In the genomic region with DNA sequence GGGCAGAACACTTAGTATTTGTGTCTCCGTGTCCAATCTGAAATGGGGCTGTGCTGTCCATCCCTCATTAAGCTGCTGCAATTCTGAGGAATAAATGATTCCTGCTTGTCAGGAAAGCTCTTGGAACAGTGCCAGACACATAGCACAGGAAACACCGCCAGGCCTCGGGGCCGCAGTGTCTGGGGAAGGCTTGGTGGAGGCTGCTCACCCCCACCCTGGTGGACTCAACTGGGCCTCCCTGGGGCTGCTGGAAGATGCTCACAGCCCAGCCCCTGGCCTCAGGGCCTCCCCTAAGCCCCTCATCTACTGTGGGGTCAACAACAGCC, we compare ENCODE assay signal across 13 cellular contexts. TPM values are rescaled to one million over a fixed set of nuclear protein-coding genes. Genes with fewer than 3 reads are reported as not detected.
DNase-seq lines count a peak whose midpoint lies in the region; ATAC-seq, FAIRE-seq and TF ChIP-seq lines count a peak whose summit lies in the region.
"Had no signal": no experiment of that assay in that cellular context is flagged by ENCODE, and none has a peak within 500 bp of the region (broad histone marks: within the 10 kb centered on the region; RNA-seq: fewer than 3 reads in every experiment).

No MANE protein-coding gene starts in this region.

- peaks cover 1% of the 10 kb centered on the region for H3K27me3 Mint-ChIP-seq in brain
- H3K27me3 Mint-ChIP-seq: activated naive CD8-positive, alpha-beta T cell had no signal

- no peaks in the 10 kb centered on the region for H3K9me2 ChIP-seq in Karpas-422 (replicated peaks; ENCODE audit: insufficient read depth, low read length)

- H3K27ac ChIP-seq in HepG2 (ENCODE audit: extremely low read length, insufficient read depth, low read length) (no peak overlapping the region), Karpas-422 (ENCODE audit: low read length) (no peak overlapping the region)

- 10% methylated on average over 2 of the region's 4 CpGs for WGBS in HepG2 (ENCODE audit: low lambda C conversion rate)

- intact Hi-C loops in HepG2 (cut with micrococcal nuclease; ENCODE audit: unreplicated experiment) = no loop called here

- no peak for TF ChIP-seq RAD21 in HepG2 (CRISPR knock-in tag; IDR thresholded peaks at IDR 0.05)

- H3K36me3 Mint-ChIP-seq in brain = no peaks in the 10 kb centered on the region
- H3K36me3 Mint-ChIP-seq: activated naive CD8-positive, alpha-beta T cell had no signal

- no peak for TF ChIP-seq POLR2A in HepG2 (IDR thresholded peaks at IDR 0.05; ENCODE audit: insufficient read depth in 1 of 2, low read depth in 2 of 2, low read length in 2 of 2)

- POLR2A ChIA-PET in HepG2 (lab: Yijun Ruan, JAX) = no interaction called here

- no peak for FAIRE-seq in HepG2 (lab: Jason Lieb, UNC)

- TF ChIP-seq CTCF in brain (conservative IDR thresholded peaks at IDR 0.05) = no peak
- no peak for TF ChIP-seq CTCF in HepG2 (CRISPR knock-in tag; IDR thresholded peaks at IDR 0.05)

- peak overlapping the region in 1 of 3 experiments; percentile 53; a peak in 1 of 6 replicates for H3K4me3 ChIP-seq in HepG2 (replicated peaks in 1 of 3; ENCODE audit: insufficient read depth in 1 of 3, low read depth in 2 of 3, low read length in 3 of 3)
- no peak overlapping the region for H3K4me3 ChIP-seq in Karpas-422 (ENCODE audit: low read length)

- peaks cover 0 to 5% (median 0%) of the 10 kb centered on the region in 5 experiments for H3K9me3 Mint-ChIP-seq in brain

- H3K36me3 ChIP-seq in HepG2 (replicated peaks in 1 of 2; ENCODE audit: control insufficient read depth in 1 of 2, insufficient read depth in 2 of 2, low read length in 2 of 2) = no peaks in the 10 kb centered on the region
- H3K36me3 ChIP-seq in Karpas-422 (ENCODE audit: insufficient read depth, low read length) = no peaks in the 10 kb centered on the region

- H3K9ac ChIP-seq in HepG2 (ENCODE audit: insufficient read depth, low read depth, low read length) (no peak overlapping the region), Karpas-422 (ENCODE audit: low read length) (no peak overlapping the region)

- DNase-seq in DMS153 (lab: John Stamatoyannopoulos, UW) = peak; percentile 6
- peak; percentile 61 for DNase-seq in NCI-H2227 (lab: John Stamatoyannopoulos, UW; ENCODE audit: unreplicated experiment)
- DNase-seq in HepG2 (ENCODE audit: low spot score) = no peak
- DNase-seq in Karpas-422 = no peak
- no peak for DNase-seq in H4 (ENCODE audit: low spot score)
- no peak for DNase-seq in superior temporal gyrus (ENCODE audit: extremely low spot score)
- no peak for DNase-seq in A172 (ENCODE audit: low spot score)
- DNase-seq: activated CD8-positive, alpha-beta memory T cell treated with anti-CD3 and anti-CD28 coated beads, Interleukin-2, amount 50 U/mL, for 48 hours; AML-193; cortex of kidney; stimulated activated naive CD8-positive, alpha-beta T cell treated with anti-CD3 and anti-CD28 coated beads, Interleukin-15, Interleukin-2, amounts not matched to agents 100 U/mL and 50 U/mL, for 24 hours had no signal

- peak overlapping the region in 3 of 5 experiments; percentile 80 to 86 (median 85) for H3K27ac Mint-ChIP-seq in brain
- H3K27ac Mint-ChIP-seq: activated naive CD8-positive, alpha-beta T cell had no signal

- CTCF ChIA-PET in HepG2 (lab: Yijun Ruan, JAX; ENCODE audit: low intra/inter-chr PET ratio, low total read pairs) = no interaction called here

- TF ChIP-seq EP300 in HepG2 (IDR thresholded peaks at IDR 0.05; ENCODE audit: low read depth in 2 of 2, low read length in 2 of 2) = no peak
- TF ChIP-seq EP300 in HepG2 (CRISPR knock-in tag; IDR thresholded peaks at IDR 0.05; ENCODE audit: borderline replicate concordance) = no peak

- H3K4me3 Mint-ChIP-seq in brain = no peak overlapping the region
- H3K4me3 Mint-ChIP-seq: activated naive CD8-positive, alpha-beta T cell had no signal

- no TSS peak for BruUV-seq in HepG2 (replicated peaks; lab: Mats Ljungman, UMichigan)

- H3K4me2 ChIP-seq in HepG2 (ENCODE audit: low read depth, low read length) (peak overlapping the region; percentile 62), Karpas-422 (ENCODE audit: low read depth, low read length, poor library complexity, severe bottlenecking) (no peak overlapping the region)

- in situ Hi-C loops in HepG2 (cut with HindIII; ENCODE audit: extremely low pct_ligation_motif_present, low pct_unique_long_range_greater_than_20kb) = no loop called here

- H3K4me1 ChIP-seq in HepG2 (ENCODE audit: insufficient read depth, low read length) = peaks cover 23% of the 10 kb centered on the region
- no peaks in the 10 kb centered on the region for H3K4me1 ChIP-seq in Karpas-422 (ENCODE audit: low read length)

- H2AFZ ChIP-seq in HepG2 (ENCODE audit: low read length) = no peak overlapping the region
- H2AFZ ChIP-seq in Karpas-422 (ENCODE audit: low read length) = no peak overlapping the region

- H3K9me3 ChIP-seq in HepG2 (ENCODE audit: low read length) (no peaks in the 10 kb centered on the region), Karpas-422 (ENCODE audit: low read length) (no peaks in the 10 kb centered on the region)

- H3K27me3 ChIP-seq in HepG2 (ENCODE audit: control insufficient read depth in 1 of 2, insufficient read depth in 2 of 2, low read length in 2 of 2) = peaks cover 0 to 28% of the 10 kb centered on the region in 2 experiments; a peak in 2 of 5 replicates
- no peaks in the 10 kb centered on the region for H3K27me3 ChIP-seq in Karpas-422 (ENCODE audit: low read length)

- ATAC-seq in HepG2 = no peak; the same call in 2 of the 3 replicates
- ATAC-seq: stimulated activated naive CD8-positive, alpha-beta T cell treated with anti-CD3 and anti-CD28 coated beads, Interleukin-15, Interleukin-2, amounts not matched to agents 100 U/mL and 50 U/mL, for 24 hours had no signal

- peaks cover 21% of the 10 kb centered on the region for H3K4me1 Mint-ChIP-seq in brain

- H3K79me2 ChIP-seq in HepG2 (ENCODE audit: insufficient read depth, low read length) (no peaks in the 10 kb centered on the region), Karpas-422 (ENCODE audit: low read length) (no peaks in the 10 kb centered on the region)

- H4K20me1 ChIP-seq in HepG2 (ENCODE audit: insufficient read depth, low read length) (no peaks in the 10 kb centered on the region), Karpas-422 (ENCODE audit: insufficient read depth, low read depth, low read length) (no peaks in the 10 kb centered on the region)

TF ChIP-seq in HepG2, 621 proteins besides CTCF, POLR2A, EP300 and RAD21:
- TF ChIP-seq REPIN1 (CRISPR knock-in tag; IDR thresholded peaks at IDR 0.05; ENCODE audit: borderline replicate concordance, low read depth) = no peak

RNA-seq across cellular contexts. Expression of gene SAMD8, which starts 40.3 kb away (rescaled TPM):
- polyA plus RNA-seq in brain (ENCODE audit: insufficient read depth, low read depth, low replicate concordance) (5.6 TPM), HepG2 (2011; rRNA removed) (12.2 and 13.2 TPM in 2 replicates)
- 10.3 and 10.4 TPM in 2 replicates for total RNA-seq in HepG2 (2016; rRNA removed; fragmentation: Illumina TruSeq; extraction: Trizol)
- total RNA-seq in HepG2 (2016; cell fraction: cytosol; rRNA removed; fragmentation: Illumina TruSeq; extraction: Trizol; ENCODE audit: low read depth) = 10.9 and 13.8 TPM in 2 replicates
- total RNA-seq in HepG2 (2016; cell fraction: insoluble cytoplasmic fraction; rRNA removed; fragmentation: Illumina TruSeq; extraction: Trizol) = 9.3 and 9.8 TPM in 2 replicates
- total RNA-seq in HepG2 (2016; cell fraction: membrane; rRNA removed; fragmentation: Illumina TruSeq; extraction: Trizol) = 6.0 and 7.3 TPM in 2 replicates
- 10.6 and 11.4 TPM in 2 replicates for total RNA-seq in HepG2 (2016; cell fraction: nucleus; rRNA removed; fragmentation: Illumina TruSeq; extraction: Trizol)
- 6.4 and 11.6 TPM in 2 replicates for polyA plus RNA-seq in HepG2 (2011; cell fraction: cytosol; rRNA removed)
- polyA plus RNA-seq in HepG2 (2011; cell fraction: nucleus; rRNA removed) = 4.3 and 6.7 TPM in 2 replicates
- 6.4 and 6.6 TPM in 2 replicates for polyA plus RNA-seq in HepG2 (2012)
- 1.2 and 1.6 TPM in 2 replicates for polyA plus RNA-seq in HepG2 (2016; cell fraction: cytosol; fragmentation: Illumina TruSeq; extraction: Trizol; ENCODE audit: low read depth)
- 4.8 and 6.2 TPM in 2 replicates for polyA plus RNA-seq in HepG2 (2016; cell fraction: insoluble cytoplasmic fraction; fragmentation: Illumina TruSeq; extraction: Trizol; ENCODE audit: low read depth)
- 2.2 and 2.8 TPM in 2 replicates for polyA plus RNA-seq in HepG2 (2016; cell fraction: membrane; fragmentation: Illumina TruSeq; extraction: Trizol; ENCODE audit: low read depth)
- 10.1 and 10.4 TPM in 2 replicates for polyA plus RNA-seq in HepG2 (2016; cell fraction: nucleus; fragmentation: Illumina TruSeq; extraction: Trizol; ENCODE audit: insufficient read depth, low read depth)
- polyA minus RNA-seq in HepG2 (2011; rRNA and poly(A)+ RNA removed; ENCODE audit: low replicate concordance) = 25.6 and 32.5 TPM in 2 replicates
- polyA minus RNA-seq in HepG2 (2011; cell fraction: cytosol; rRNA and poly(A)+ RNA removed) = 14.2 and 18.8 TPM in 2 replicates
- polyA minus RNA-seq in HepG2 (2011; cell fraction: nucleus; rRNA and poly(A)+ RNA removed) = 14.0 and 15.4 TPM in 2 replicates
- 15.7 and 18.8 TPM in 2 replicates for total RNA-seq in Karpas-422 (2014; rRNA removed; shearing (Covaris generic); ENCODE audit: low replicate concordance)
- 10.9 and 11.2 TPM in 2 replicates for total RNA-seq in H4 (2014; rRNA removed; shearing (Covaris generic))
- 13.0 and 18.4 TPM in 2 replicates for total RNA-seq in A172 (2014; rRNA removed; shearing (Covaris generic))

Comparison
In these comparisons a context has a peak if more than half of its experiments do, and no peak if none do; other contexts are left out.
1. DNase-seq: peak in DMS153 (single experiment) and NCI-H2227 (single experiment); none in HepG2 (single experiment), Karpas-422 (single experiment), H4 (single experiment), superior temporal gyrus (single experiment) and A172 (single experiment).